Comparison of ENCODE assay signal across 9 cellular contexts in the genomic region with DNA sequence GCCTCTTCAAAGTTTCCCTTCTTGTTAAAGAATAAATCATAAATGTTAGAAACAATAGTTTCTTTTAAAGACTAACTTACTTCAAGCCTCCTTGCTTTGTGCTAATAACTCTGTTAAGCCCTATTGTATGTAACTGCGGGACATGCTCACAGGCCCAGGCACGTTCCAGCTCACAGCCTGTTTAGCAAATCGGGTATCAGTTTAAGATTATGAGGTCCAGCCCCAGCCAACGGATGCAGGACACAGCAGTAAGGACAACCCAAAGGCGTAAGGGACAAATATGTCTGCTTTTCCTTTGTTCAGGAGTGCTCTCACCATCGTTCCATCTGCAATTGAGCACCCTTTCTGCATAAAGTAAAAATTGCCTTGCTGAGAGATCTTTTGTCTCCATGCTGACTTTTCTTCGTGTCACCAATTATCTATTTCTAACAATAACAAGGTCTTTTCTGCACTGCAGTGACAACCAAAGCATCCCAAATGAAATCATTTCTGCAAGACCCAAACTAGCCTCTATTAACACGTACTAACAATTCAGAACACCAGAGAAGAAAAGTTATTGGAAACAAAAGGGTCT. TPM values are rescaled to one million over a fixed set of nuclear protein-coding genes. Genes with fewer than 3 reads are reported as not detected.
DNase-seq lines count a peak whose midpoint lies in the region; ATAC-seq and TF ChIP-seq lines count a peak whose summit lies in the region.
"Had no signal": no experiment of that assay in that cellular context is flagged by ENCODE, and none has a peak within 500 bp of the region (broad histone marks: within the 10 kb centered on the region; RNA-seq: fewer than 3 reads in every experiment).

No MANE protein-coding gene starts in this region.

- peaks cover 7% of the 10 kb centered on the region for H3K4me1 ChIP-seq in A673 (ENCODE audit: insufficient read depth, low read length, poor library complexity, severe bottlenecking)
- H3K4me1 ChIP-seq in HEK293 (ENCODE audit: control insufficient read depth, insufficient read depth, low read length), result peaks cover 4% of the 10 kb centered on the region; the same call in 1 of the 2 replicates

- H3K27me3 Mint-ChIP-seq in brain (peaks cover 14% of the 10 kb centered on the region), memory B cell (no peaks in the 10 kb centered on the region)

- H3K27ac ChIP-seq in A673 (ENCODE audit: low read depth, low read length, poor library complexity, severe bottlenecking) (peak overlapping the region; percentile 99), HEK293 (ENCODE audit: extremely low read depth, low read depth, low read length) (no peak overlapping the region)

- H3K9me3 ChIP-seq in A673 (ENCODE audit: low read depth, low read length, poor library complexity, severe bottlenecking), result no peaks in the 10 kb centered on the region
- no peaks in the 10 kb centered on the region for H3K9me3 ChIP-seq in HEK293 (ENCODE audit: control insufficient read depth, insufficient read depth, low read depth, low read length)

- no peak for TF ChIP-seq CTCF in A673 (conservative IDR thresholded peaks at IDR 0.05; ENCODE audit: low read depth, low read length)
- TF ChIP-seq CTCF in HEK293 (tag by site-specific recombination; IDR thresholded peaks at IDR 0.05), result no peak
- TF ChIP-seq CTCF in brain (conservative IDR thresholded peaks at IDR 0.05), result no peak

- H3K4me3 Mint-ChIP-seq in brain (peak overlapping the region; percentile 90 to 99 (median 92)), memory B cell (peak overlapping the region; percentile 77)

- H3K36me3 Mint-ChIP-seq in brain (peaks cover 11% of the 10 kb centered on the region), memory B cell (peaks cover 3% of the 10 kb centered on the region)

- peaks cover 0 to 7% (median 2%) of the 10 kb centered on the region in 5 experiments for H3K9me3 Mint-ChIP-seq in brain
- no peaks in the 10 kb centered on the region for H3K9me3 Mint-ChIP-seq in memory B cell

- CTCF ChIA-PET in A673 (lab: Charles Lee) (no interaction called here), HEK293 (lab: Yijun Ruan, JAX) (no interaction called here)

- H3K36me3 ChIP-seq in A673 (ENCODE audit: insufficient read depth, low read length, poor library complexity, severe bottlenecking) (peaks cover 12% of the 10 kb centered on the region), HEK293 (ENCODE audit: control insufficient read depth in 2 of 2, insufficient read depth in 1 of 2, low read length in 2 of 2) (peaks cover 9 to 13% of the 10 kb centered on the region in 2 experiments; a peak in 2 of 3 replicates)

- ATAC-seq in memory B cell (ENCODE audit: low read depth), result no peak
- no peak for ATAC-seq in HG02981 (IDR thresholded peaks at IDR 0.05; ENCODE audit: unreplicated experiment)
- no peak for ATAC-seq in HG03175 (IDR thresholded peaks at IDR 0.05; ENCODE audit: unreplicated experiment)
- no peak for ATAC-seq in HG03045 (IDR thresholded peaks at IDR 0.05; ENCODE audit: unreplicated experiment)
- ATAC-seq: foreskin keratinocyte had no signal

- H3K27ac Mint-ChIP-seq in brain (peak overlapping the region; percentile 51 to 100 (median 89)), memory B cell (no peak overlapping the region)

- BruUV-seq in A673 (replicated peaks; lab: Mats Ljungman, UMichigan), result no TSS peak

- intact Hi-C loops in A673 (cut with micrococcal nuclease; ENCODE audit: unreplicated experiment), result no loop called here

- DNase-seq in A673 (ENCODE audit: low spot score) (no peak), memory B cell (ENCODE audit: low spot score in 2 of 2) (no peak), NCI-H446 (lab: John Stamatoyannopoulos, UW) (no peak)

- H3K4me1 Mint-ChIP-seq in brain, result peaks cover 65% of the 10 kb centered on the region
- peaks cover 18% of the 10 kb centered on the region for H3K4me1 Mint-ChIP-seq in memory B cell

- peaks cover 7% of the 10 kb centered on the region for H3K27me3 ChIP-seq in A673 (replicated peaks; ENCODE audit: insufficient read depth, low read depth, low read length, poor library complexity)
- H3K27me3 ChIP-seq: foreskin keratinocyte had no signal

- POLR2A ChIA-PET in A673 (lab: Charles Lee; ENCODE audit: low non-redundant PET), result no interaction called here
- POLR2A ChIA-PET in HEK293 (lab: Yijun Ruan, JAX), result no interaction called here

- H3K4me3 ChIP-seq in A673 (ENCODE audit: low read depth, low read length, poor library complexity, severe bottlenecking) (peak overlapping the region; percentile 66), HEK293 (ENCODE audit: low read depth, low read length) (no peak overlapping the region; the same call in 1 of the 2 replicates)

TF ChIP-seq in HEK293, 187 proteins besides CTCF, POLR2A, EP300 and RAD21:
- TF ChIP-seq SETDB1 (IDR thresholded peaks at IDR 0.05; ENCODE audit: insufficient read length, low read length), result peak; percentile 26
- no peak for TF ChIP-seq ZFP37 (tag by site-specific recombination; IDR thresholded peaks at IDR 0.05)

RNA-seq across cellular contexts. Expression of a gene that starts 1.4 kb away (rescaled TPM):
- 0.69 and 1.9 TPM in 2 replicates for total RNA-seq in A673 (2021)
- polyA plus RNA-seq in brain (ENCODE audit: insufficient read depth, low read depth, low replicate concordance), result 10.1 TPM

RNA-seq across cellular contexts. Expression of a gene that starts 1.7 kb away (rescaled TPM):
- total RNA-seq in A673 (2021), result 34.4 and 41.6 TPM in 2 replicates
- polyA plus RNA-seq in brain (ENCODE audit: insufficient read depth, low read depth, low replicate concordance), result 7.6 TPM

RNA-seq across cellular contexts. Expression of a gene that starts 29.8 kb away (rescaled TPM):
- 68.3 and 75.1 TPM in 2 replicates for total RNA-seq in A673 (2021)
- 162 TPM for polyA plus RNA-seq in brain (ENCODE audit: insufficient read depth, low read depth, low replicate concordance)

RNA-seq across cellular contexts. Expression of a gene that starts 54.6 kb away (rescaled TPM):
- 90.7 and 94.6 TPM in 2 replicates for total RNA-seq in A673 (2021)
- polyA plus RNA-seq in brain (ENCODE audit: insufficient read depth, low read depth, low replicate concordance), result 84.6 TPM
